ENCODE assay signal across 10 cellular contexts in genomic region chr11:1873048-1873812, GRCh38. TPM values are rescaled to one million over a fixed set of nuclear protein-coding genes. Genes with fewer than 3 reads are reported as not detected.
A peak's percentile ranks its signal among the peaks of the same experiment; 100 is the strongest.
DNase-seq lines count a peak whose midpoint lies in the region; ATAC-seq, FAIRE-seq and TF ChIP-seq lines count a peak whose summit lies in the region.
"Had no signal": no experiment of that assay in that cellular context is flagged by ENCODE, and none has a peak within 500 bp of the region (broad histone marks: within the 10 kb centered on the region; RNA-seq: fewer than 3 reads in every experiment).

No MANE protein-coding gene starts in this region.

- H3K36me3 ChIP-seq in bronchial epithelial cell (ENCODE audit: control insufficient read depth, insufficient read depth, low read length), result no peaks in the 10 kb centered on the region

- no peak for DNase-seq in activated CD4-positive, alpha-beta T cell treated with anti-CD3 and anti-CD28 coated beads, Interleukin-2, amount 10 ng/mL, durations not matched to agents 24 days and 14 days
- DNase-seq in activated CD4-positive, alpha-beta T cell treated with anti-CD3 and anti-CD28 coated beads for 4 hours, result no peak
- peak; percentile 68 for DNase-seq in bronchial epithelial cell (ENCODE audit: low read depth)
- peak; percentile 7 to 23 for DNase-seq in left colon
- peak; percentile 62 for DNase-seq in stromal cell of bone marrow (ENCODE audit: low read depth)
- no peak for DNase-seq in MV-4-11 (lab: John Stamatoyannopoulos, UW)
- DNase-seq: naive B cell had no signal

- H3K4me1 Mint-ChIP-seq in activated CD4-positive, alpha-beta T cell treated with anti-CD3 and anti-CD28 coated beads, Interleukin-2, amount 10 ng/mL, durations not matched to agents 24 days and 14 days, result peaks cover 30% of the 10 kb centered on the region

- H3K4me3 ChIP-seq in bronchial epithelial cell (ENCODE audit: low read depth, low read length), result no peak overlapping the region

- H3K27me3 Mint-ChIP-seq in activated CD4-positive, alpha-beta T cell treated with anti-CD3 and anti-CD28 coated beads, Interleukin-2, amount 10 ng/mL, durations not matched to agents 24 days and 14 days, result no peaks in the 10 kb centered on the region
- H3K27me3 Mint-ChIP-seq: naive B cell had no signal

- TF ChIP-seq CTCF in bronchial epithelial cell (IDR thresholded peaks at IDR 0.05; ENCODE audit: insufficient read depth, low read length, severe bottlenecking), result no peak

- H3K27me3 ChIP-seq in bronchial epithelial cell (ENCODE audit: control insufficient read depth, insufficient read depth, low read length), result peaks cover 3% of the 10 kb centered on the region

- H3K9me3 Mint-ChIP-seq in activated CD4-positive, alpha-beta T cell treated with anti-CD3 and anti-CD28 coated beads, Interleukin-2, amount 10 ng/mL, durations not matched to agents 24 days and 14 days, result no peaks in the 10 kb centered on the region
- H3K9me3 Mint-ChIP-seq: naive B cell had no signal

- H3K4me3 Mint-ChIP-seq in activated CD4-positive, alpha-beta T cell treated with anti-CD3 and anti-CD28 coated beads, Interleukin-2, amount 10 ng/mL, durations not matched to agents 24 days and 14 days, result no peak overlapping the region

- peaks cover 13% of the 10 kb centered on the region for H3K36me3 Mint-ChIP-seq in activated CD4-positive, alpha-beta T cell treated with anti-CD3 and anti-CD28 coated beads, Interleukin-2, amount 10 ng/mL, durations not matched to agents 24 days and 14 days (ENCODE audit: low read depth)

- FAIRE-seq in bronchial epithelial cell (lab: Jason Lieb, UNC), result no peak

- intact Hi-C loops in activated CD4-positive, alpha-beta T cell treated with anti-CD3 and anti-CD28 coated beads, Interleukin-2, amount 10 ng/mL, durations not matched to agents 24 days and 14 days (cut with micrococcal nuclease), result no loop called here
- intact Hi-C loops in left colon (cut with DNase I, micrococcal nuclease), result no loop called here

- peak overlapping the region; percentile 45 for H3K27ac Mint-ChIP-seq in activated CD4-positive, alpha-beta T cell treated with anti-CD3 and anti-CD28 coated beads, Interleukin-2, amount 10 ng/mL, durations not matched to agents 24 days and 14 days

- ATAC-seq in left colon (no peak), GM18868 (IDR thresholded peaks at IDR 0.05; ENCODE audit: unreplicated experiment) (no peak), HG02571 (IDR thresholded peaks at IDR 0.05; ENCODE audit: unreplicated experiment) (no peak)

RNA-seq across cellular contexts. Expression of gene PRR33, which starts 18.5 kb away (rescaled TPM):
- total RNA-seq in activated CD4-positive, alpha-beta T cell treated with anti-CD3 and anti-CD28 coated beads, Interleukin-2, amount 10 ng/mL, durations not matched to agents 24 days and 14 days, result not detected in 2 replicates
- total RNA-seq in bronchial epithelial cell (not detected in 2 replicates), left colon (not detected)
- total RNA-seq: dermis microvascular lymphatic vessel endothelial cell had no signal

RNA-seq across cellular contexts. Expression of gene LSP1, which starts 20.3 kb away (rescaled TPM):
- 303 and 322 TPM in 2 replicates for total RNA-seq in activated CD4-positive, alpha-beta T cell treated with anti-CD3 and anti-CD28 coated beads, Interleukin-2, amount 10 ng/mL, durations not matched to agents 24 days and 14 days
- total RNA-seq in bronchial epithelial cell (0.26 TPM in 2 replicates), left colon (10 to 100 TPM in 1 of 2 donors, 1 to 10 TPM in 1; 9.9 to 28.6 TPM)

RNA-seq across cellular contexts. Expression of gene TNNI2, which starts 34.4 kb away (rescaled TPM):
- not detected in 2 replicates for total RNA-seq in activated CD4-positive, alpha-beta T cell treated with anti-CD3 and anti-CD28 coated beads, Interleukin-2, amount 10 ng/mL, durations not matched to agents 24 days and 14 days
- total RNA-seq in bronchial epithelial cell (0.26 TPM in 1 of 2 replicates, not detected in the other), left colon (under 1 TPM in 1 of 2 donors, not detected in 1; 0.92 TPM)
- total RNA-seq: dermis microvascular lymphatic vessel endothelial cell had no signal

RNA-seq across cellular contexts. Expression of gene SYT8, which starts 38.4 kb away (rescaled TPM):
- total RNA-seq in activated CD4-positive, alpha-beta T cell treated with anti-CD3 and anti-CD28 coated beads, Interleukin-2, amount 10 ng/mL, durations not matched to agents 24 days and 14 days, result not detected in 2 replicates
- total RNA-seq in bronchial epithelial cell (0.53 and 1.5 TPM in 2 replicates), left colon (1 to 10 TPM in 1 of 2 donors, under 1 TPM in 1; 0.75 to 4.6 TPM)

RNA-seq across cellular contexts. Expression of gene TNNT3, which starts 46.3 kb away (rescaled TPM):
- 1.1 and 1.2 TPM in 2 replicates for total RNA-seq in activated CD4-positive, alpha-beta T cell treated with anti-CD3 and anti-CD28 coated beads, Interleukin-2, amount 10 ng/mL, durations not matched to agents 24 days and 14 days
- total RNA-seq in bronchial epithelial cell (not detected in 2 replicates), left colon (under 1 TPM in 1 of 2 donors, not detected in 1; 0.73 TPM)
- total RNA-seq: dermis microvascular lymphatic vessel endothelial cell had no signal

Comparison
In these comparisons a context has a peak if more than half of its experiments do, and no peak if none do; other contexts are left out.
1. DNase-seq: peak in bronchial epithelial cell (single experiment), left colon (2 of 2) and stromal cell of bone marrow (single experiment); none in activated CD4-positive, alpha-beta T cell treated with anti-CD3 and anti-CD28 coated beads, Interleukin-2, amount 10 ng/mL, durations not matched to agents 24 days and 14 days (single experiment), activated CD4-positive, alpha-beta T cell treated with anti-CD3 and anti-CD28 coated beads for 4 hours (0 of 2) and MV-4-11 (single experiment).
2. RNA of gene LSP1, which starts 20.3 kb away (total RNA-seq): 303 to 322 TPM in activated CD4-positive, alpha-beta T cell treated with anti-CD3 and anti-CD28 coated beads, Interleukin-2, amount 10 ng/mL, durations not matched to agents 24 days and 14 days; 9.9 to 28.6 TPM in left colon and 0.26 TPM in bronchial epithelial cell; every median in the first group is over 10 times any median in the second.